In genomic region chr5:163458778-163459405, GRCh38 we compare ENCODE assay signal across 8 cellular contexts. TPM values are rescaled to one million over a fixed set of nuclear protein-coding genes. Genes with fewer than 3 reads are reported as not detected.
A peak's percentile ranks its signal among the peaks of the same experiment; 100 is the strongest.
DNase-seq lines count a peak whose midpoint lies in the region; ATAC-seq, FAIRE-seq and TF ChIP-seq lines count a peak whose summit lies in the region.

No MANE protein-coding gene starts in this region.

- peak overlapping the region; percentile 99 for H3K27ac Mint-ChIP-seq in activated T-helper 17 cell treated with anti-CD3 and anti-CD28 coated beads, Interleukin-2, amount 50 U/mL, for 72 hours

- H3K36me3 Mint-ChIP-seq in activated T-cell treated with anti-CD3 and anti-CD28 coated beads, Interleukin-2, amount 50 U/mL, for 4 hours (ENCODE audit: insufficient read depth) = peaks cover 16% of the 10 kb centered on the region
- peaks cover 60% of the 10 kb centered on the region for H3K36me3 Mint-ChIP-seq in activated T-helper 17 cell treated with anti-CD3 and anti-CD28 coated beads, Interleukin-2, amount 50 U/mL, for 72 hours (ENCODE audit: low read depth)

- H3K4me3 Mint-ChIP-seq in activated T-cell treated with anti-CD3 and anti-CD28 coated beads, Interleukin-2, amount 50 U/mL, for 4 hours = peak overlapping the region; percentile 98
- H3K4me3 Mint-ChIP-seq in activated T-helper 17 cell treated with anti-CD3 and anti-CD28 coated beads, Interleukin-2, amount 50 U/mL, for 72 hours = peak overlapping the region; percentile 97

- H3K4me2 ChIP-seq in keratinocyte (ENCODE audit: control insufficient read depth, extremely low read depth, insufficient read depth, low read depth, low read length) = peak overlapping the region; percentile 79

- peaks cover 31% of the 10 kb centered on the region for H3K4me1 Mint-ChIP-seq in activated T-cell treated with anti-CD3 and anti-CD28 coated beads, Interleukin-2, amount 50 U/mL, for 4 hours (ENCODE audit: low read depth)
- peaks cover 18% of the 10 kb centered on the region for H3K4me1 Mint-ChIP-seq in activated T-helper 17 cell treated with anti-CD3 and anti-CD28 coated beads, Interleukin-2, amount 50 U/mL, for 72 hours

- FAIRE-seq in keratinocyte (lab: Jason Lieb, UNC) = no peak
- FAIRE-seq in D721Med (lab: Jason Lieb, UNC) = no peak

- DNase-seq in activated T-cell treated with anti-CD3 and anti-CD28 coated beads, Interleukin-2, amount 50 U/mL, for 4 hours = no peak
- no peak for DNase-seq in activated T-cell treated with anti-CD3 and anti-CD28 coated beads, Interleukin-2, amount 50 U/mL, for 1 hour
- DNase-seq in keratinocyte (ENCODE audit: low read depth, low spot score) = no peak
- DNase-seq in tibial artery = no peak
- no peak for DNase-seq in D721Med (ENCODE audit: insufficient read length, low spot score)
- DNase-seq in cerebellar nuclear complex (lab: John Stamatoyannopoulos, UW) = no peak
- DNase-seq in NCI-H146 treated with DMSO at 0.1 percent for 48 hours (lab: John Stamatoyannopoulos, UW; ENCODE audit: unreplicated experiment) = no peak

- H2AFZ ChIP-seq in keratinocyte (ENCODE audit: control insufficient read depth, low read length) = peak overlapping the region; percentile 35

- no peaks in the 10 kb centered on the region for H3K27me3 Mint-ChIP-seq in activated T-cell treated with anti-CD3 and anti-CD28 coated beads, Interleukin-2, amount 50 U/mL, for 4 hours (ENCODE audit: low read depth)
- no peaks in the 10 kb centered on the region for H3K27me3 Mint-ChIP-seq in activated T-helper 17 cell treated with anti-CD3 and anti-CD28 coated beads, Interleukin-2, amount 50 U/mL, for 72 hours

- no peaks in the 10 kb centered on the region for H4K20me1 ChIP-seq in keratinocyte (ENCODE audit: control insufficient read depth, extremely low read depth, insufficient read depth, low read length)

- dilution Hi-C loops in keratinocyte (cut with MboI; ENCODE audit: extremely low pct_ligation_motif_present, low sequenced_read_pairs) = no loop called here

- intact Hi-C loops in tibial artery (cut with DNase I; ENCODE audit: low total_unique reads) = no loop called here

- H3K9me1 ChIP-seq in keratinocyte (ENCODE audit: control insufficient read depth, extremely low read depth, insufficient read depth, low read length) = no peaks in the 10 kb centered on the region

- no peak for ATAC-seq in activated T-cell treated with anti-CD3 and anti-CD28 coated beads, Interleukin-2, amount 50 U/mL, for 4 hours
- ATAC-seq in activated T-helper 17 cell treated with anti-CD3 and anti-CD28 coated beads, Interleukin-2, amount 50 U/mL, for 72 hours (replicated peaks) = no peak

- H3K4me3 ChIP-seq in keratinocyte (ENCODE audit: control insufficient read depth in 2 of 3, extremely low read depth in 1 of 3, insufficient read depth in 2 of 3, low read depth in 1 of 3, low read length in 3 of 3) (peak overlapping the region; percentile 68 to 82 (median 70)), tibial artery (peak overlapping the region; percentile 68 to 84)

- H3K27ac ChIP-seq in keratinocyte (ENCODE audit: control insufficient read depth, insufficient read depth, low read length) (peak overlapping the region; percentile 98), tibial artery (peak overlapping the region; percentile 96 to 97)

- H3K79me2 ChIP-seq in keratinocyte (ENCODE audit: control insufficient read depth, insufficient read depth, low read length) = peaks cover 34% of the 10 kb centered on the region

- H3K27me3 ChIP-seq in keratinocyte (ENCODE audit: control insufficient read depth, extremely low read depth, insufficient read depth, low read length) (no peaks in the 10 kb centered on the region), tibial artery (no peaks in the 10 kb centered on the region)

- H3K9me3 ChIP-seq in keratinocyte (ENCODE audit: control insufficient read depth, low read depth, low read length) (no peaks in the 10 kb centered on the region), tibial artery (no peaks in the 10 kb centered on the region)

- no peaks in the 10 kb centered on the region for H3K9me3 Mint-ChIP-seq in activated T-cell treated with anti-CD3 and anti-CD28 coated beads, Interleukin-2, amount 50 U/mL, for 4 hours
- H3K9me3 Mint-ChIP-seq in activated T-helper 17 cell treated with anti-CD3 and anti-CD28 coated beads, Interleukin-2, amount 50 U/mL, for 72 hours = no peaks in the 10 kb centered on the region

- peak overlapping the region; percentile 93 for H3K9ac ChIP-seq in keratinocyte (ENCODE audit: control insufficient read depth, extremely low read depth, insufficient read depth, low read length)

- peaks cover 5% of the 10 kb centered on the region for H3K4me1 ChIP-seq in keratinocyte (ENCODE audit: control insufficient read depth, extremely low read depth, insufficient read depth, low read length)
- H3K4me1 ChIP-seq in tibial artery = peaks cover 0 to 31% (median 16%) of the 10 kb centered on the region in 4 donors

- H3K36me3 ChIP-seq in keratinocyte (ENCODE audit: control insufficient read depth in 2 of 2, extremely low read depth in 1 of 2, insufficient read depth in 2 of 2, low read length in 2 of 2) (peaks cover 0 to 2% of the 10 kb centered on the region in 2 experiments), tibial artery (peaks cover 0 to 17% (median 17%) of the 10 kb centered on the region in 3 donors)

- TF ChIP-seq CTCF in keratinocyte (optimal IDR thresholded peaks at IDR 0.05 in 1 of 3, IDR thresholded peaks at IDR 0.05 in 1 of 3, conservative IDR thresholded peaks at IDR 0.05 in 1 of 3; ENCODE audit: extremely low read depth in 1 of 3, insufficient read depth in 2 of 3, low read length in 3 of 3) (no peak), tibial artery (IDR thresholded peaks at IDR 0.05) (no peak), D721Med (IDR thresholded peaks at IDR 0.05; ENCODE audit: insufficient read depth, missing control alignments) (no peak)

RNA-seq across cellular contexts. Expression of gene NUDCD2, which starts 1.0 kb away (rescaled TPM):
- 10 to 100 TPM; 41.5 to 51.5 (median 41.9) TPM for total RNA-seq in activated T-cell treated with anti-CD3 and anti-CD28 coated beads, Interleukin-2, amount 50 U/mL, for 4 hours
- 10 to 100 TPM; 46.5 to 55.7 TPM for total RNA-seq in activated T-helper 17 cell treated with anti-CD3 and anti-CD28 coated beads, Interleukin-2, amount 50 U/mL, for 72 hours
- 5.5 to 15.9 TPM (median 9.4 TPM) in 3 replicates for polyA plus RNA-seq in keratinocyte
- 32.6 TPM for polyA plus RNA-seq in keratinocyte (2011; ENCODE audit: low read depth)
- 4.8 and 6.1 TPM in 2 replicates for polyA plus RNA-seq in keratinocyte (2011; cell fraction: cytosol; rRNA removed)
- polyA plus RNA-seq in keratinocyte (2011; cell fraction: nucleus; rRNA removed) = 7.2 and 9.1 TPM in 2 replicates
- polyA plus RNA-seq in keratinocyte (2012; ENCODE audit: low replicate concordance) = 13.4 and 16.4 TPM in 2 replicates
- polyA minus RNA-seq in keratinocyte = 0.59 to 2.0 TPM (median 0.89 TPM) in 3 replicates
- 4.0 TPM for polyA minus RNA-seq in keratinocyte (2011; cell fraction: cytosol; rRNA and poly(A)+ RNA removed)
- 0.63 and 2.3 TPM in 2 replicates for polyA minus RNA-seq in keratinocyte (2011; cell fraction: nucleus; rRNA and poly(A)+ RNA removed)

RNA-seq across cellular contexts. Expression of gene HMMR, which starts 1.5 kb away (rescaled TPM):
- total RNA-seq in activated T-cell treated with anti-CD3 and anti-CD28 coated beads, Interleukin-2, amount 50 U/mL, for 4 hours = 1 to 10 TPM; 2.5 to 3.5 (median 3.1) TPM
- 10 to 100 TPM; 68.0 to 79.8 TPM for total RNA-seq in activated T-helper 17 cell treated with anti-CD3 and anti-CD28 coated beads, Interleukin-2, amount 50 U/mL, for 72 hours
- polyA plus RNA-seq in keratinocyte = 1.5 to 16.2 TPM (median 7.7 TPM) in 3 replicates
- 1.3 TPM for polyA plus RNA-seq in keratinocyte (2011; ENCODE audit: low read depth)
- polyA plus RNA-seq in keratinocyte (2011; cell fraction: cytosol; rRNA removed) = 2.4 and 3.7 TPM in 2 replicates
- polyA plus RNA-seq in keratinocyte (2011; cell fraction: nucleus; rRNA removed) = 1.1 and 2.8 TPM in 2 replicates
- 0.27 and 10.7 TPM in 2 replicates for polyA plus RNA-seq in keratinocyte (2012; ENCODE audit: low replicate concordance)
- 0.59 to 5.1 TPM in 2 of 3 replicates, not detected in the other for polyA minus RNA-seq in keratinocyte
- not detected for polyA minus RNA-seq in keratinocyte (2011; cell fraction: cytosol; rRNA and poly(A)+ RNA removed)
- polyA minus RNA-seq in keratinocyte (2011; cell fraction: nucleus; rRNA and poly(A)+ RNA removed) = 1.6 and 1.7 TPM in 2 replicates

RNA-seq across cellular contexts. Expression of gene CCNG1, which starts 21.5 kb away (rescaled TPM):
- 10 to 100 TPM; 47.1 to 54.7 (median 52.6) TPM for total RNA-seq in activated T-cell treated with anti-CD3 and anti-CD28 coated beads, Interleukin-2, amount 50 U/mL, for 4 hours
- total RNA-seq in activated T-helper 17 cell treated with anti-CD3 and anti-CD28 coated beads, Interleukin-2, amount 50 U/mL, for 72 hours = 100 to 1,000 TPM; 198 to 200 TPM
- 50.9 to 96.7 TPM (median 51.9 TPM) in 3 replicates for polyA plus RNA-seq in keratinocyte
- polyA plus RNA-seq in keratinocyte (2011; ENCODE audit: low read depth) = 114 TPM
- polyA plus RNA-seq in keratinocyte (2011; cell fraction: cytosol; rRNA removed) = 56.9 and 118 TPM in 2 replicates
- polyA plus RNA-seq in keratinocyte (2011; cell fraction: nucleus; rRNA removed) = 60.4 and 78.9 TPM in 2 replicates
- polyA plus RNA-seq in keratinocyte (2012; ENCODE audit: low replicate concordance) = 58.6 and 87.3 TPM in 2 replicates
- polyA minus RNA-seq in keratinocyte = 32.1 to 108 TPM (median 41.7 TPM) in 3 replicates
- polyA minus RNA-seq in keratinocyte (2011; cell fraction: cytosol; rRNA and poly(A)+ RNA removed) = 57.0 TPM
- 15.4 and 35.4 TPM in 2 replicates for polyA minus RNA-seq in keratinocyte (2011; cell fraction: nucleus; rRNA and poly(A)+ RNA removed)

RNA-seq across cellular contexts. Expression of gene MAT2B, which starts 46.5 kb away (rescaled TPM):
- 10 to 100 TPM; 53.8 to 67.6 (median 55.2) TPM for total RNA-seq in activated T-cell treated with anti-CD3 and anti-CD28 coated beads, Interleukin-2, amount 50 U/mL, for 4 hours
- 100 to 1,000 TPM in 1 of 2 donors, 10 to 100 TPM in 1; 80.0 to 127 TPM for total RNA-seq in activated T-helper 17 cell treated with anti-CD3 and anti-CD28 coated beads, Interleukin-2, amount 50 U/mL, for 72 hours
- polyA plus RNA-seq in keratinocyte = 32.8 to 68.5 TPM (median 50.5 TPM) in 3 replicates
- polyA plus RNA-seq in keratinocyte (2011; ENCODE audit: low read depth) = 41.4 TPM
- polyA plus RNA-seq in keratinocyte (2011; cell fraction: cytosol; rRNA removed) = 25.1 and 42.0 TPM in 2 replicates
- polyA plus RNA-seq in keratinocyte (2011; cell fraction: nucleus; rRNA removed) = 18.8 and 30.3 TPM in 2 replicates
- 39.1 and 45.3 TPM in 2 replicates for polyA plus RNA-seq in keratinocyte (2012; ENCODE audit: low replicate concordance)
- 15.7 to 29.0 TPM (median 19.8 TPM) in 3 replicates for polyA minus RNA-seq in keratinocyte
- 23.2 TPM for polyA minus RNA-seq in keratinocyte (2011; cell fraction: cytosol; rRNA and poly(A)+ RNA removed)
- polyA minus RNA-seq in keratinocyte (2011; cell fraction: nucleus; rRNA and poly(A)+ RNA removed) = 8.4 and 16.1 TPM in 2 replicates

Comparison
In these comparisons a context has a peak if more than half of its experiments do, and no peak if none do; other contexts are left out.
1. RNA of gene HMMR, which starts 1.5 kb away (total RNA-seq): 68.0 to 79.8 TPM in activated T-helper 17 cell treated with anti-CD3 and anti-CD28 coated beads, Interleukin-2, amount 50 U/mL, for 72 hours; 2.5 to 3.5 TPM in activated T-cell treated with anti-CD3 and anti-CD28 coated beads, Interleukin-2, amount 50 U/mL, for 4 hours; every median in the first group is over 10 times any median in the second.